19 cellular contexts compared by ENCODE assay signal in genomic region chr7:132115758-132116157, GRCh38.
DNase-seq lines count a peak whose midpoint lies in the region; ATAC-seq, FAIRE-seq and TF ChIP-seq lines count a peak whose summit lies in the region.
"Had no signal": no experiment of that assay in that cellular context is flagged by ENCODE, and none has a peak within 500 bp of the region (broad histone marks: within the 10 kb centered on the region; RNA-seq: fewer than 3 reads in every experiment).

No MANE protein-coding gene starts in this region.

- no peak; a peak in 1 of 6 replicates for ATAC-seq in A549
- ATAC-seq: GM12878, GM23338 had no signal

- H3K9ac ChIP-seq in astrocyte (ENCODE audit: low read length) = no peak overlapping the region
- H3K9ac ChIP-seq in keratinocyte (ENCODE audit: control insufficient read depth, extremely low read depth, insufficient read depth, low read length) = no peak overlapping the region

- H3K27me3 Mint-ChIP-seq in HFFc6 (ENCODE audit: insufficient read depth) (no peaks in the 10 kb centered on the region; the same call in 1 of the 2 replicates), astrocyte (ENCODE audit: low read depth, unreplicated experiment) (peaks cover 5% of the 10 kb centered on the region)

- no peaks in the 10 kb centered on the region for H3K36me3 ChIP-seq in astrocyte (ENCODE audit: insufficient read depth, low read length)
- H3K36me3 ChIP-seq in keratinocyte (ENCODE audit: control insufficient read depth in 2 of 2, extremely low read depth in 1 of 2, insufficient read depth in 2 of 2, low read length in 2 of 2) = no peaks in the 10 kb centered on the region
- H3K36me3 ChIP-seq: BE2C had no signal

- POLR2A ChIA-PET in A549 (lab: Yijun Ruan, JAX) = interaction anchor here (1.1 to 1.2 kb wide), 3 partner anchors 23 to 136 kb away, joined by 3 to 4 read pairs (median 3); no protein-coding TSS in a partner anchor

- no peak for TF ChIP-seq EP300 in A549 (IDR thresholded peaks at IDR 0.05)

- H3K79me2 ChIP-seq in astrocyte (ENCODE audit: insufficient read depth, low read length) (no peaks in the 10 kb centered on the region), keratinocyte (ENCODE audit: control insufficient read depth, insufficient read depth, low read length) (no peaks in the 10 kb centered on the region)

- H3K4me3 Mint-ChIP-seq in HFFc6 (0 out of 2 replicates have a peak overlapping the region, but pooled peaks have one; percentile 3), astrocyte (ENCODE audit: unreplicated experiment) (no peak overlapping the region)
- H3K4me3 Mint-ChIP-seq: CD4-positive, CD25-positive, alpha-beta regulatory T cell; CD8-positive, alpha-beta memory T cell; GM23338 had no signal

- intact Hi-C loops in posterior cingulate gyrus (cut with DNase I) = no loop called here

- H3K9me1 ChIP-seq in keratinocyte (ENCODE audit: control insufficient read depth, extremely low read depth, insufficient read depth, low read length) = no peaks in the 10 kb centered on the region

- TF ChIP-seq CTCF in A549 (IDR thresholded peaks at IDR 0.05) (no peak), HFFc6 (IDR thresholded peaks at IDR 0.05) (no peak), astrocyte (IDR thresholded peaks at IDR 0.05; ENCODE audit: insufficient read depth, low read depth, low read length) (no peak), keratinocyte (optimal IDR thresholded peaks at IDR 0.05 in 1 of 3, IDR thresholded peaks at IDR 0.05 in 1 of 3, conservative IDR thresholded peaks at IDR 0.05 in 1 of 3; ENCODE audit: extremely low read depth in 1 of 3, insufficient read depth in 2 of 3, low read length in 3 of 3) (no peak)

- 97% methylated on average over 2 of the region's 2 CpGs for WGBS in A549 (ENCODE audit: missing lambda C conversion rate)

- no peak overlapping the region for H3K4me3 ChIP-seq in A549
- H3K4me3 ChIP-seq in astrocyte (ENCODE audit: insufficient read depth, low read depth, low read length) = no peak overlapping the region
- no peak overlapping the region for H3K4me3 ChIP-seq in keratinocyte (ENCODE audit: control insufficient read depth in 2 of 3, extremely low read depth in 1 of 3, insufficient read depth in 2 of 3, low read depth in 1 of 3, low read length in 3 of 3)
- H3K4me3 ChIP-seq: GM12878, GM23338 had no signal

- H3K4me1 ChIP-seq in A549 (peaks cover 43% of the 10 kb centered on the region), astrocyte (ENCODE audit: insufficient read depth, low read length) (peaks cover 18% of the 10 kb centered on the region), keratinocyte (ENCODE audit: control insufficient read depth, extremely low read depth, insufficient read depth, low read length) (peaks cover 22% of the 10 kb centered on the region)

- TF ChIP-seq POLR2A in A549 (IDR thresholded peaks at IDR 0.05; ENCODE audit: low read length) = no peak

- FAIRE-seq in A549 (lab: Jason Lieb, UNC) (no peak), astrocyte (lab: Jason Lieb, UNC) (no peak), keratinocyte (lab: Jason Lieb, UNC) (peak; percentile 39)
- FAIRE-seq: GM12878, H54 had no signal

- H3K27ac Mint-ChIP-seq in HFFc6 = peak overlapping the region; percentile 70; the same call in 1 of the 2 replicates
- H3K27ac Mint-ChIP-seq in astrocyte (ENCODE audit: unreplicated experiment) = peak overlapping the region; percentile 53
- H3K27ac Mint-ChIP-seq: CD4-positive, CD25-positive, alpha-beta regulatory T cell; CD8-positive, alpha-beta memory T cell; GM23338 had no signal

- no peaks in the 10 kb centered on the region for H3K36me3 Mint-ChIP-seq in HFFc6 (ENCODE audit: low read depth)
- H3K36me3 Mint-ChIP-seq in astrocyte (ENCODE audit: low read depth, unreplicated experiment) = no peaks in the 10 kb centered on the region
- H3K36me3 Mint-ChIP-seq: CD4-positive, CD25-positive, alpha-beta regulatory T cell; CD8-positive, alpha-beta memory T cell had no signal

- no peaks in the 10 kb centered on the region for H3K9me3 ChIP-seq in A549
- H3K9me3 ChIP-seq in astrocyte (ENCODE audit: insufficient read depth, low read depth, low read length) = no peaks in the 10 kb centered on the region
- H3K9me3 ChIP-seq in keratinocyte (ENCODE audit: control insufficient read depth, low read depth, low read length) = no peaks in the 10 kb centered on the region
- H3K9me3 ChIP-seq: BE2C had no signal

- no peaks in the 10 kb centered on the region for H3K27me3 ChIP-seq in astrocyte (ENCODE audit: insufficient read depth, low read length)
- H3K27me3 ChIP-seq in keratinocyte (ENCODE audit: control insufficient read depth, extremely low read depth, insufficient read depth, low read length) = no peaks in the 10 kb centered on the region
- H3K27me3 ChIP-seq: BE2C had no signal

- DNase-seq in A549 (ENCODE audit: low read depth in 1 of 2, low spot score in 1 of 2) = no peak
- no peak for DNase-seq in HFFc6
- DNase-seq in astrocyte (ENCODE audit: low read depth) = no peak
- DNase-seq in keratinocyte (ENCODE audit: low read depth, low spot score) = no peak
- DNase-seq in posterior cingulate gyrus = no peak
- no peak for DNase-seq in HUDEP-2 (lab: John Stamatoyannopoulos, UW; ENCODE audit: unreplicated experiment in 76 of 76)
- DNase-seq in hepatic stellate cell (ENCODE audit: low spot score) = no peak
- DNase-seq: BE2C; C1 segment of cervical spinal cord; CD4-positive, CD25-positive, alpha-beta regulatory T cell; CD8-positive, alpha-beta memory T cell; COR-L47; DMS 273 treated with DMSO at 0.1 percent for 48 hours; DMS53; DND-41; HCEC 1CT had no signal

- dilution Hi-C loops in keratinocyte (cut with MboI; ENCODE audit: extremely low pct_ligation_motif_present, low sequenced_read_pairs) = no loop called here

- H3K4me2 ChIP-seq in A549 (peak overlapping the region; percentile 66), astrocyte (ENCODE audit: low read length) (no peak overlapping the region), keratinocyte (ENCODE audit: control insufficient read depth, extremely low read depth, insufficient read depth, low read depth, low read length) (no peak overlapping the region)
- H3K4me2 ChIP-seq: GM23338 had no signal

- no peak overlapping the region for H2AFZ ChIP-seq in astrocyte (ENCODE audit: low read depth, low read length)
- no peak overlapping the region for H2AFZ ChIP-seq in keratinocyte (ENCODE audit: control insufficient read depth, low read length)
- H2AFZ ChIP-seq: GM23338 had no signal

- H3K4me1 Mint-ChIP-seq in HFFc6 (ENCODE audit: low read depth) (peaks cover 45% of the 10 kb centered on the region), astrocyte (ENCODE audit: low read depth, unreplicated experiment) (peaks cover 20% of the 10 kb centered on the region)
- H3K4me1 Mint-ChIP-seq: CD4-positive, CD25-positive, alpha-beta regulatory T cell; CD8-positive, alpha-beta memory T cell had no signal

- H3K27ac ChIP-seq in A549 = peak overlapping the region; percentile 81 to 86
- H3K27ac ChIP-seq in astrocyte (ENCODE audit: low read depth, low read length) = no peak overlapping the region
- peak overlapping the region; percentile 30 for H3K27ac ChIP-seq in keratinocyte (ENCODE audit: control insufficient read depth, insufficient read depth, low read length)

- H4K20me1 ChIP-seq in astrocyte (ENCODE audit: insufficient read depth, low read length) (no peaks in the 10 kb centered on the region), keratinocyte (ENCODE audit: control insufficient read depth, extremely low read depth, insufficient read depth, low read length) (no peaks in the 10 kb centered on the region)

- CTCF ChIA-PET in A549 (lab: Yijun Ruan, JAX) = no interaction called here

- no peak for TF ChIP-seq RAD21 in A549 (conservative IDR thresholded peaks at IDR 0.05 in 1 of 2, IDR thresholded peaks at IDR 0.05 in 1 of 2)

- H3K9me3 Mint-ChIP-seq in HFFc6 (no peaks in the 10 kb centered on the region), astrocyte (ENCODE audit: unreplicated experiment) (peaks cover 2% of the 10 kb centered on the region)
- H3K9me3 Mint-ChIP-seq: CD8-positive, alpha-beta memory T cell; GM23338 had no signal

TF ChIP-seq in A549, 52 proteins besides CTCF, POLR2A, EP300 and RAD21:
- peak; percentile 44; the same call in 1 of the 2 replicates for TF ChIP-seq HDAC2 (IDR thresholded peaks at IDR 0.05)
- no peak for TF ChIP-seq EHMT2 (IDR thresholded peaks at IDR 0.05; ENCODE audit: low read depth)
